ENCODE assay signal across 8 cellular contexts in genomic region chr2:74835831-74836674, GRCh38. TPM values are rescaled to one million over a fixed set of nuclear protein-coding genes. Genes with fewer than 3 reads are reported as not detected.
DNase-seq lines count a peak whose midpoint lies in the region; ATAC-seq, FAIRE-seq and TF ChIP-seq lines count a peak whose summit lies in the region.

No MANE protein-coding gene starts in this region.

- H3K9me3 ChIP-seq in NT2/D1 (ENCODE audit: insufficient read depth, low read length): no peaks in the 10 kb centered on the region
- no peaks in the 10 kb centered on the region for H3K9me3 ChIP-seq in breast epithelium
- H3K9me3 ChIP-seq in HepG2 (ENCODE audit: low read length): no peaks in the 10 kb centered on the region
- H3K9me3 ChIP-seq in tibial artery: no peaks in the 10 kb centered on the region

- peak overlapping the region; percentile 65 for H3K9ac ChIP-seq in NT2/D1 (ENCODE audit: insufficient read length, low read depth)
- peak overlapping the region; percentile 83 for H3K9ac ChIP-seq in HepG2 (ENCODE audit: insufficient read depth, low read depth, low read length)

- POLR2A ChIA-PET in HepG2 (lab: Yijun Ruan, JAX): interaction anchor here (0.7 to 5.0 kb wide), 12 partner anchors 8 to 121 kb away, joined by 3 to 30 read pairs (median 6); no protein-coding TSS in a partner anchor

- no peak for TF ChIP-seq POLR2A in breast epithelium (IDR thresholded peaks at IDR 0.05)
- no peak for TF ChIP-seq POLR2A in HepG2 (IDR thresholded peaks at IDR 0.05; ENCODE audit: insufficient read depth in 1 of 2, low read depth in 2 of 2, low read length in 2 of 2)

- peaks cover 68% of the 10 kb centered on the region for H3K79me2 ChIP-seq in HepG2 (ENCODE audit: insufficient read depth, low read length)

- H3K27ac ChIP-seq in breast epithelium (peak overlapping the region; percentile 59 to 71), HepG2 (ENCODE audit: extremely low read length, insufficient read depth, low read length) (peak overlapping the region; percentile 71), tibial artery (peak overlapping the region; percentile 84 to 91)

- TF ChIP-seq CTCF in breast epithelium (IDR thresholded peaks at IDR 0.05) (peak; percentile 45 to 61 (median 59)), HepG2 (CRISPR knock-in tag; IDR thresholded peaks at IDR 0.05) (peak; percentile 76), tibial artery (IDR thresholded peaks at IDR 0.05) (peak; percentile 56 to 57)

- FAIRE-seq in HepG2 (lab: Jason Lieb, UNC): peak; percentile 75

- H3K27me3 ChIP-seq in NT2/D1 (ENCODE audit: insufficient read depth, insufficient read length) (no peaks in the 10 kb centered on the region), breast epithelium (no peaks in the 10 kb centered on the region), HepG2 (ENCODE audit: control insufficient read depth in 1 of 2, insufficient read depth in 2 of 2, low read length in 2 of 2) (no peaks in the 10 kb centered on the region; a peak in 1 of 5 replicates), tibial artery (no peaks in the 10 kb centered on the region)

- CTCF ChIA-PET in HepG2 (lab: Yijun Ruan, JAX; ENCODE audit: low intra/inter-chr PET ratio, low total read pairs): interaction anchor here (0.9 to 2.4 kb wide), 4 partner anchors 40 to 146 kb away, joined by 3 to 12 read pairs (median 8); no protein-coding TSS in a partner anchor

- H3K4me3 ChIP-seq in NT2/D1 (ENCODE audit: insufficient read length, low read depth) (peak overlapping the region; percentile 50), breast epithelium (peak overlapping the region; percentile 61 to 92 (median 67)), HepG2 (replicated peaks in 1 of 3; ENCODE audit: insufficient read depth in 1 of 3, low read depth in 2 of 3, low read length in 3 of 3) (peak overlapping the region; percentile 87 to 99 (median 97)), tibial artery (peak overlapping the region; percentile 59 to 69)

- ATAC-seq in HG03520 (IDR thresholded peaks at IDR 0.05; ENCODE audit: unreplicated experiment): peak; percentile 31
- ATAC-seq in HepG2: peak; percentile 7
- no peak for ATAC-seq in HG03135 (IDR thresholded peaks at IDR 0.05; ENCODE audit: unreplicated experiment)

- peaks cover 40% of the 10 kb centered on the region for H4K20me1 ChIP-seq in HepG2 (ENCODE audit: insufficient read depth, low read length)

- H2AFZ ChIP-seq in HepG2 (ENCODE audit: low read length): no peak overlapping the region

- H3K4me1 ChIP-seq in NT2/D1 (ENCODE audit: insufficient read depth, insufficient read length) (peaks cover 8% of the 10 kb centered on the region), breast epithelium (no peaks in the 10 kb centered on the region), HepG2 (ENCODE audit: insufficient read depth, low read length) (peaks cover 69% of the 10 kb centered on the region), tibial artery (peaks cover 0 to 29% (median 13%) of the 10 kb centered on the region in 4 donors)

- no peaks in the 10 kb centered on the region for H3K36me3 ChIP-seq in NT2/D1 (ENCODE audit: insufficient read depth, insufficient read length, low read length)
- no peaks in the 10 kb centered on the region for H3K36me3 ChIP-seq in breast epithelium
- H3K36me3 ChIP-seq in HepG2 (replicated peaks in 1 of 2; ENCODE audit: control insufficient read depth in 1 of 2, insufficient read depth in 2 of 2, low read length in 2 of 2): peaks cover 6 to 13% of the 10 kb centered on the region in 2 experiments; a peak in 4 of 5 replicates
- H3K36me3 ChIP-seq in tibial artery: no peaks in the 10 kb centered on the region

- peak; percentile 73 for TF ChIP-seq RAD21 in HepG2 (CRISPR knock-in tag; IDR thresholded peaks at IDR 0.05)

- peak; percentile 73 for DNase-seq in ACHN
- peak; percentile 65 for DNase-seq in GM03348 (ENCODE audit: low spot score)
- DNase-seq in NT2/D1 (ENCODE audit: low read depth, low spot score): peak; percentile 68
- DNase-seq in breast epithelium (ENCODE audit: low spot score in 2 of 2): no peak
- peak; percentile 85 for DNase-seq in HepG2 (ENCODE audit: low spot score)
- no peak for DNase-seq in tibial artery

- in situ Hi-C loops in ACHN (cut with HindIII; ENCODE audit: low pct_ligation_motif_present, low pct_unique_long_range_greater_than_20kb, low sequenced_read_pairs) (no loop called here), HepG2 (cut with HindIII; ENCODE audit: extremely low pct_ligation_motif_present, low pct_unique_long_range_greater_than_20kb) (loop anchor here (5.0 kb wide), 1 partner anchor 74 kb away; no protein-coding TSS in a partner anchor)

- peak overlapping the region; percentile 88 for H3K4me2 ChIP-seq in HepG2 (ENCODE audit: low read depth, low read length)

- WGBS in HepG2 (ENCODE audit: low lambda C conversion rate): 19% methylated on average over 15 of the region's 15 CpGs

- intact Hi-C loops in breast epithelium (cut with DNase I; ENCODE audit: low total_unique reads): no loop called here
- intact Hi-C loops in HepG2 (cut with micrococcal nuclease; ENCODE audit: unreplicated experiment): loop anchor here (1.0 to 2.0 kb wide), 4 partner anchors 21 to 121 kb away; no protein-coding TSS in a partner anchor
- intact Hi-C loops in tibial artery (cut with DNase I; ENCODE audit: low total_unique reads): loop anchor here (2.0 kb wide), 2 partner anchors 41 to 119 kb away; no protein-coding TSS in a partner anchor

- no peak for TF ChIP-seq EP300 in HepG2 (IDR thresholded peaks at IDR 0.05; ENCODE audit: low read depth in 2 of 2, low read length in 2 of 2)
- TF ChIP-seq EP300 in HepG2 (CRISPR knock-in tag; IDR thresholded peaks at IDR 0.05; ENCODE audit: borderline replicate concordance): no peak

- TSS peak; percentile 40 for BruUV-seq in HepG2 (replicated peaks; lab: Mats Ljungman, UMichigan)

TF ChIP-seq in HepG2, 621 proteins besides CTCF, POLR2A, EP300 and RAD21 (continues in another document):
- TF ChIP-seq ZNF616 (CRISPR knock-in tag; IDR thresholded peaks at IDR 0.05; ENCODE audit: low read depth) (no peak), ZNF766 (CRISPR knock-in tag; IDR thresholded peaks at IDR 0.05; ENCODE audit: borderline replicate concordance) (no peak), ATF7 (IDR thresholded peaks at IDR 0.05) (no peak), ATF7 (CRISPR knock-in tag; IDR thresholded peaks at IDR 0.05) (no peak), ARID5B (CRISPR knock-in tag; IDR thresholded peaks at IDR 0.05) (no peak), ZNF644 (CRISPR knock-in tag; IDR thresholded peaks at IDR 0.05; ENCODE audit: low read depth) (no peak), ZNF580 (CRISPR knock-in tag; IDR thresholded peaks at IDR 0.05; ENCODE audit: borderline replicate concordance, low read depth) (no peak)

RNA-seq across cellular contexts. Expression of gene HK2, which starts 2.1 kb away (rescaled TPM):
- 10 to 100 TPM in 2 of 3 donors, 1 to 10 TPM in 1; 9.8 to 39.2 (median 19.9) TPM for total RNA-seq in breast epithelium
- total RNA-seq in HepG2 (2016; rRNA removed; fragmentation: Illumina TruSeq; extraction: Trizol): 13.2 and 24.4 TPM in 2 replicates
- 1.4 and 1.6 TPM in 2 replicates for total RNA-seq in HepG2 (2016; cell fraction: cytosol; rRNA removed; fragmentation: Illumina TruSeq; extraction: Trizol; ENCODE audit: low read depth)
- total RNA-seq in HepG2 (2016; cell fraction: insoluble cytoplasmic fraction; rRNA removed; fragmentation: Illumina TruSeq; extraction: Trizol): 13.6 and 21.9 TPM in 2 replicates
- 8.5 and 9.3 TPM in 2 replicates for total RNA-seq in HepG2 (2016; cell fraction: membrane; rRNA removed; fragmentation: Illumina TruSeq; extraction: Trizol)
- total RNA-seq in HepG2 (2016; cell fraction: nucleus; rRNA removed; fragmentation: Illumina TruSeq; extraction: Trizol): 20.3 and 20.8 TPM in 2 replicates
- polyA plus RNA-seq in HepG2 (2011; rRNA removed): 97.0 and 101 TPM in 2 replicates
- polyA plus RNA-seq in HepG2 (2011; cell fraction: cytosol; rRNA removed): 69.4 and 70.4 TPM in 2 replicates
- polyA plus RNA-seq in HepG2 (2011; cell fraction: nucleus; rRNA removed): 105 and 144 TPM in 2 replicates
- polyA plus RNA-seq in HepG2 (2012): 78.0 and 124 TPM in 2 replicates
- 0.93 and 0.99 TPM in 2 replicates for polyA plus RNA-seq in HepG2 (2016; cell fraction: cytosol; fragmentation: Illumina TruSeq; extraction: Trizol; ENCODE audit: low read depth)
- polyA plus RNA-seq in HepG2 (2016; cell fraction: insoluble cytoplasmic fraction; fragmentation: Illumina TruSeq; extraction: Trizol; ENCODE audit: low read depth): 23.2 and 27.3 TPM in 2 replicates
- 2.8 and 3.5 TPM in 2 replicates for polyA plus RNA-seq in HepG2 (2016; cell fraction: membrane; fragmentation: Illumina TruSeq; extraction: Trizol; ENCODE audit: low read depth)
- 30.1 and 30.3 TPM in 2 replicates for polyA plus RNA-seq in HepG2 (2016; cell fraction: nucleus; fragmentation: Illumina TruSeq; extraction: Trizol; ENCODE audit: insufficient read depth, low read depth)
- 69.1 and 358 TPM in 2 replicates for polyA minus RNA-seq in HepG2 (2011; rRNA and poly(A)+ RNA removed; ENCODE audit: low replicate concordance)
- 176 and 190 TPM in 2 replicates for polyA minus RNA-seq in HepG2 (2011; cell fraction: cytosol; rRNA and poly(A)+ RNA removed)
- polyA minus RNA-seq in HepG2 (2011; cell fraction: nucleus; rRNA and poly(A)+ RNA removed): 176 and 200 TPM in 2 replicates

Comparison
In these comparisons a context has a peak if more than half of its experiments do, and no peak if none do; other contexts are left out.
1. DNase-seq: peak in ACHN (single experiment), GM03348 (single experiment), NT2/D1 (single experiment) and HepG2 (single experiment); none in breast epithelium (0 of 2) and tibial artery (0 of 2).
2. Peak in every context shown above with its lines, with median percentiles within 50 percentile points of each other: H3K4me3 ChIP-seq, H3K27ac ChIP-seq and CTCF ChIP-seq.